12 cellular contexts compared by ENCODE assay signal in genomic region chr19:11260996-11261395, GRCh38. TPM values are rescaled to one million over a fixed set of nuclear protein-coding genes. Genes with fewer than 3 reads are reported as not detected.
A peak's percentile ranks its signal among the peaks of the same experiment; 100 is the strongest.
DNase-seq lines count a peak whose midpoint lies in the region; ATAC-seq and TF ChIP-seq lines count a peak whose summit lies in the region.
"Had no signal": no experiment of that assay in that cellular context is flagged by ENCODE, and none has a peak within 500 bp of the region (broad histone marks: within the 10 kb centered on the region; RNA-seq: fewer than 3 reads in every experiment).

No MANE protein-coding gene starts in this region.

- no peaks in the 10 kb centered on the region for H3K4me1 ChIP-seq in mesodermal cell (ENCODE audit: control insufficient read depth, insufficient read depth, low read length, poor library complexity, severe bottlenecking)
- H3K4me1 ChIP-seq: parathyroid adenoma had no signal

- H3K4me3 ChIP-seq in mesodermal cell (ENCODE audit: extremely low read depth, insufficient read depth, low read length, poor library complexity, severe bottlenecking): peak overlapping the region; percentile 66

- no peak for ATAC-seq in activated naive CD4-positive, alpha-beta T cell treated with anti-CD3 and anti-CD28 coated beads, Interleukin-2, amount 50 U/mL, for 72 hours
- no peak for ATAC-seq in activated naive CD8-positive, alpha-beta T cell treated with anti-CD3 and anti-CD28 coated beads, Interleukin-2, amount 50 U/mL, for 24 hours
- ATAC-seq in HG03442 (IDR thresholded peaks at IDR 0.05; ENCODE audit: unreplicated experiment) (no peak), GM21619 (IDR thresholded peaks at IDR 0.05; ENCODE audit: unreplicated experiment) (no peak)

- H3K27ac Mint-ChIP-seq in activated naive CD4-positive, alpha-beta T cell treated with anti-CD3 and anti-CD28 coated beads, Interleukin-2, amount 50 U/mL, for 24 hours: peak overlapping the region; percentile 41
- H3K27ac Mint-ChIP-seq in activated naive CD4-positive, alpha-beta T cell treated with anti-CD3 and anti-CD28 coated beads, Interleukin-2, amount 50 U/mL, for 72 hours: no peak overlapping the region
- no peak overlapping the region for H3K27ac Mint-ChIP-seq in activated naive CD8-positive, alpha-beta T cell treated with anti-CD3 and anti-CD28 coated beads, Interleukin-2, amount 50 U/mL, for 24 hours
- H3K27ac Mint-ChIP-seq in type B pancreatic cell: peak overlapping the region; percentile 82
- H3K27ac Mint-ChIP-seq: dendritic cell treated with granulocyte-macrophage colony-stimulating factor and Interleukin-4, amounts not matched to agents 40 ng/mL and 50 ng/mL, for 4 days had no signal

- H3K36me3 ChIP-seq in mesodermal cell (ENCODE audit: control insufficient read depth, insufficient read depth, low read length): no peaks in the 10 kb centered on the region

- 72% methylated on average over 5 of the region's 5 CpGs for WGBS in mesodermal cell (ENCODE audit: insufficient coverage in 2 of 2), 2 experiments

- DNase-seq in activated naive CD4-positive, alpha-beta T cell treated with anti-CD3 and anti-CD28 coated beads, Interleukin-2, amount 50 U/mL, for 72 hours (ENCODE audit: low spot score in 2 of 2): no peak
- no peak for DNase-seq in activated naive CD8-positive, alpha-beta T cell treated with anti-CD3 and anti-CD28 coated beads, Interleukin-2, amount 50 U/mL, for 24 hours
- DNase-seq in type B pancreatic cell (ENCODE audit: extremely low spot score, unreplicated experiment) (no peak), KG1 (lab: John Stamatoyannopoulos, UW) (no peak)

- H3K9me3 ChIP-seq in mesodermal cell (ENCODE audit: control insufficient read depth, low read length): no peaks in the 10 kb centered on the region

- H3K4me3 Mint-ChIP-seq in activated naive CD4-positive, alpha-beta T cell treated with anti-CD3 and anti-CD28 coated beads, Interleukin-2, amount 50 U/mL, for 24 hours: peak overlapping the region; percentile 76
- peak overlapping the region; percentile 43 for H3K4me3 Mint-ChIP-seq in activated naive CD8-positive, alpha-beta T cell treated with anti-CD3 and anti-CD28 coated beads, Interleukin-2, amount 50 U/mL, for 24 hours
- H3K4me3 Mint-ChIP-seq in type B pancreatic cell: peak overlapping the region; percentile 86

- peaks cover 22% of the 10 kb centered on the region for H3K27me3 Mint-ChIP-seq in activated naive CD4-positive, alpha-beta T cell treated with anti-CD3 and anti-CD28 coated beads, Interleukin-2, amount 50 U/mL, for 24 hours
- H3K27me3 Mint-ChIP-seq in activated naive CD8-positive, alpha-beta T cell treated with anti-CD3 and anti-CD28 coated beads, Interleukin-2, amount 50 U/mL, for 24 hours: peaks cover 40% of the 10 kb centered on the region
- no peaks in the 10 kb centered on the region for H3K27me3 Mint-ChIP-seq in type B pancreatic cell

- H3K9me3 Mint-ChIP-seq in activated naive CD4-positive, alpha-beta T cell treated with anti-CD3 and anti-CD28 coated beads, Interleukin-2, amount 50 U/mL, for 24 hours: no peaks in the 10 kb centered on the region
- H3K9me3 Mint-ChIP-seq in activated naive CD4-positive, alpha-beta T cell treated with anti-CD3 and anti-CD28 coated beads, Interleukin-2, amount 50 U/mL, for 72 hours: no peaks in the 10 kb centered on the region
- no peaks in the 10 kb centered on the region for H3K9me3 Mint-ChIP-seq in activated naive CD8-positive, alpha-beta T cell treated with anti-CD3 and anti-CD28 coated beads, Interleukin-2, amount 50 U/mL, for 24 hours
- no peaks in the 10 kb centered on the region for H3K9me3 Mint-ChIP-seq in type B pancreatic cell
- H3K9me3 Mint-ChIP-seq: dendritic cell treated with granulocyte-macrophage colony-stimulating factor and Interleukin-4, amounts not matched to agents 40 ng/mL and 50 ng/mL, for 4 days had no signal

- no peak overlapping the region for H3K27ac ChIP-seq in mesodermal cell (ENCODE audit: low read depth, low read length, severe bottlenecking)
- H3K27ac ChIP-seq: KMS-11 had no signal

- TF ChIP-seq CTCF in type B pancreatic cell (conservative IDR thresholded peaks at IDR 0.05): no peak

- H3K36me3 Mint-ChIP-seq in activated naive CD4-positive, alpha-beta T cell treated with anti-CD3 and anti-CD28 coated beads, Interleukin-2, amount 50 U/mL, for 24 hours: no peaks in the 10 kb centered on the region
- H3K36me3 Mint-ChIP-seq in activated naive CD4-positive, alpha-beta T cell treated with anti-CD3 and anti-CD28 coated beads, Interleukin-2, amount 50 U/mL, for 72 hours: no peaks in the 10 kb centered on the region
- no peaks in the 10 kb centered on the region for H3K36me3 Mint-ChIP-seq in activated naive CD8-positive, alpha-beta T cell treated with anti-CD3 and anti-CD28 coated beads, Interleukin-2, amount 50 U/mL, for 24 hours (ENCODE audit: low read depth)
- H3K36me3 Mint-ChIP-seq in type B pancreatic cell: no peaks in the 10 kb centered on the region

- H3K4me1 Mint-ChIP-seq in activated naive CD4-positive, alpha-beta T cell treated with anti-CD3 and anti-CD28 coated beads, Interleukin-2, amount 50 U/mL, for 24 hours: no peaks in the 10 kb centered on the region
- no peaks in the 10 kb centered on the region for H3K4me1 Mint-ChIP-seq in activated naive CD8-positive, alpha-beta T cell treated with anti-CD3 and anti-CD28 coated beads, Interleukin-2, amount 50 U/mL, for 24 hours
- H3K4me1 Mint-ChIP-seq in type B pancreatic cell (ENCODE audit: unreplicated experiment): peaks cover 9% of the 10 kb centered on the region

RNA-seq across cellular contexts. Expression of gene DOCK6, which starts 1.3 kb away (rescaled TPM):
- 10 to 100 TPM in 1 of 2 donors, 1 to 10 TPM in 1; 2.0 to 17.4 TPM for total RNA-seq in activated naive CD4-positive, alpha-beta T cell treated with anti-CD3 and anti-CD28 coated beads, Interleukin-2, amount 50 U/mL, for 72 hours
- 71.0 TPM for polyA plus RNA-seq in mesodermal cell (2013, experiment 1 of 2)
- polyA plus RNA-seq in mesodermal cell (2013, experiment 2 of 2): 46.2 TPM
- 43.6 and 58.9 TPM in 2 replicates for total RNA-seq in type B pancreatic cell (ENCODE audit: low replicate concordance)

RNA-seq across cellular contexts. Expression of gene ANGPTL8, which starts 21.6 kb away (rescaled TPM):
- not detected for total RNA-seq in activated naive CD4-positive, alpha-beta T cell treated with anti-CD3 and anti-CD28 coated beads, Interleukin-2, amount 50 U/mL, for 72 hours
- not detected for polyA plus RNA-seq in mesodermal cell (2013, experiment 1 of 2)
- not detected for polyA plus RNA-seq in mesodermal cell (2013, experiment 2 of 2)
- not detected in 2 replicates for total RNA-seq in type B pancreatic cell (ENCODE audit: low replicate concordance)
- total RNA-seq: NCI-H460 had no signal

RNA-seq across cellular contexts. Expression of gene TSPAN16, which starts 35.0 kb away (rescaled TPM):
- total RNA-seq in activated naive CD4-positive, alpha-beta T cell treated with anti-CD3 and anti-CD28 coated beads, Interleukin-2, amount 50 U/mL, for 72 hours: not detected
- not detected for polyA plus RNA-seq in mesodermal cell (2013, experiment 1 of 2)
- not detected for polyA plus RNA-seq in mesodermal cell (2013, experiment 2 of 2)
- total RNA-seq in type B pancreatic cell (ENCODE audit: low replicate concordance): not detected in 2 replicates
- total RNA-seq: NCI-H460 had no signal

Comparison
In these comparisons a context has a peak if more than half of its experiments do, and no peak if none do; other contexts are left out.
1. H3K27ac Mint-ChIP-seq: peak in activated naive CD4-positive, alpha-beta T cell treated with anti-CD3 and anti-CD28 coated beads, Interleukin-2, amount 50 U/mL, for 24 hours (single experiment) and type B pancreatic cell (single experiment); none in activated naive CD4-positive, alpha-beta T cell treated with anti-CD3 and anti-CD28 coated beads, Interleukin-2, amount 50 U/mL, for 72 hours (0 of 2) and activated naive CD8-positive, alpha-beta T cell treated with anti-CD3 and anti-CD28 coated beads, Interleukin-2, amount 50 U/mL, for 24 hours (single experiment).
2. Peak in every context shown above with its lines, with median percentiles within 50 percentile points of each other: H3K4me3 Mint-ChIP-seq.